ENCODE assay signal across 19 cellular contexts in genomic region chr11:27187848-27188621, GRCh38.
DNase-seq lines count a peak whose midpoint lies in the region; ATAC-seq and TF ChIP-seq lines count a peak whose summit lies in the region.
"Had no signal": no experiment of that assay in that cellular context is flagged by ENCODE, and none has a peak within 500 bp of the region (broad histone marks: within the 10 kb centered on the region; RNA-seq: fewer than 3 reads in every experiment).

No MANE protein-coding gene starts in this region.

- no peak for TF ChIP-seq EP300 in esophagus muscularis mucosa (IDR thresholded peaks at IDR 0.05)

- H3K36me3 Mint-ChIP-seq in Caco-2 (ENCODE audit: insufficient read depth, unreplicated experiment) = no peaks in the 10 kb centered on the region
- H3K36me3 Mint-ChIP-seq in nephron (ENCODE audit: low read depth) = no peaks in the 10 kb centered on the region
- H3K36me3 Mint-ChIP-seq in CD14-positive monocyte = no peaks in the 10 kb centered on the region

- no peak for ATAC-seq in Panc1
- ATAC-seq: GM12878, GM23338 had no signal

- no peaks in the 10 kb centered on the region for H3K9me3 Mint-ChIP-seq in Caco-2 (ENCODE audit: unreplicated experiment)
- H3K9me3 Mint-ChIP-seq in nephron = peaks cover 10% of the 10 kb centered on the region
- H3K9me3 Mint-ChIP-seq in CD14-positive monocyte = peaks cover 0 to 1% (median 0%) of the 10 kb centered on the region in 7 donors
- H3K9me3 Mint-ChIP-seq: GM23338 had no signal

- POLR2A ChIA-PET in Caco-2 (lab: Charles Lee) = no interaction called here
- POLR2A ChIA-PET in Panc1 (lab: Charles Lee) = no interaction called here

- in situ Hi-C loops in Panc1 (cut with HindIII; ENCODE audit: low pct_unique_long_range_greater_than_20kb, low sequenced_read_pairs) = no loop called here

- DNase-seq in Caco-2 (peak in 1 of 2 experiments; percentile 54), Panc1 (ENCODE audit: low read depth, low spot score) (no peak), esophagus muscularis mucosa (ENCODE audit: extremely low spot score) (peak; percentile 37), T1000 (lab: John Stamatoyannopoulos, UW) (no peak), CD14-positive monocyte (ENCODE audit: low spot score) (no peak), iPS-NIHi11 (ENCODE audit: low spot score) (no peak), RPMI8226 (no peak)
- DNase-seq: DMS 273 treated with DMSO at 0.1 percent for 48 hours, GDM1, MG63, NCI-H1105, NCI-H1694, NCI-H226, NCI-H526, SJCRH30 had no signal

- H3K36me3 ChIP-seq in Caco-2 (ENCODE audit: control insufficient read depth, insufficient read depth, low read length) = no peaks in the 10 kb centered on the region
- H3K36me3 ChIP-seq in Panc1 (ENCODE audit: control insufficient read depth, insufficient read depth, low read length) = no peaks in the 10 kb centered on the region
- no peaks in the 10 kb centered on the region for H3K36me3 ChIP-seq in esophagus muscularis mucosa
- H3K36me3 ChIP-seq: BLaER1 treated with 17β-estradiol and CSF1 and Interleukin-3, amounts not matched to agents 10 nM and 100 nM; MG63; SJCRH30 had no signal

- H3K27ac Mint-ChIP-seq in Caco-2 (ENCODE audit: unreplicated experiment) = peak overlapping the region; percentile 9
- H3K27ac Mint-ChIP-seq in nephron = peak overlapping the region; percentile 35 to 71 (median 45)
- H3K27ac Mint-ChIP-seq in CD14-positive monocyte = no peak overlapping the region
- H3K27ac Mint-ChIP-seq: GM23338 had no signal

- H3K27me3 ChIP-seq in Caco-2 (replicated peaks; ENCODE audit: control insufficient read depth, insufficient read depth, low read length) (no peaks in the 10 kb centered on the region), Panc1 (ENCODE audit: control insufficient read depth, insufficient read depth, low read length) (no peaks in the 10 kb centered on the region), esophagus muscularis mucosa (no peaks in the 10 kb centered on the region)
- H3K27me3 ChIP-seq: BLaER1 treated with 17β-estradiol and CSF1 and Interleukin-3, amounts not matched to agents 10 nM and 100 nM; MG63; SJCRH30 had no signal

- H3K4me1 ChIP-seq in Caco-2 (peaks cover 32% of the 10 kb centered on the region), Panc1 (ENCODE audit: control insufficient read depth, insufficient read depth, low read length) (peaks cover 4% of the 10 kb centered on the region), esophagus muscularis mucosa (no peaks in the 10 kb centered on the region)
- H3K4me1 ChIP-seq: BLaER1 treated with 17β-estradiol and CSF1 and Interleukin-3, amounts not matched to agents 10 nM and 100 nM had no signal

- WGBS in esophagus muscularis mucosa = 77% methylated on average over 5 of the region's 5 CpGs

- peaks cover 19% of the 10 kb centered on the region for H3K4me1 Mint-ChIP-seq in Caco-2 (ENCODE audit: low read depth, unreplicated experiment)
- H3K4me1 Mint-ChIP-seq in nephron = peaks cover 51% of the 10 kb centered on the region
- no peaks in the 10 kb centered on the region for H3K4me1 Mint-ChIP-seq in CD14-positive monocyte

- H3K4me3 ChIP-seq in Caco-2 (ENCODE audit: low read depth, low read length) (no peak overlapping the region), Panc1 (ENCODE audit: low read depth in 2 of 2, low read length in 2 of 2) (no peak overlapping the region), esophagus muscularis mucosa (no peak overlapping the region)
- H3K4me3 ChIP-seq: BLaER1 treated with 17β-estradiol and CSF1 and Interleukin-3, amounts not matched to agents 10 nM and 100 nM; GM12878; GM23338; MG63; SJCRH30 had no signal

- CTCF ChIA-PET in Caco-2 (lab: Charles Lee) (interaction anchor here (0.8 to 2.2 kb wide), 9 partner anchors 14 to 308 kb away, joined by 3 to 23 read pairs (median 5); partner anchors contain the start of gene LGR4), Panc1 (lab: Charles Lee) (interaction anchor here (1.3 kb wide), 1 partner anchor 108 kb away, joined by 4 read pairs; no protein-coding TSS in a partner anchor)

- no peak for TF ChIP-seq CTCF in Caco-2 (IDR thresholded peaks at IDR 0.05; ENCODE audit: insufficient read depth in 1 of 2, low read depth in 1 of 2, low read length in 1 of 2, severe bottlenecking in 1 of 2, unreplicated experiment in 1 of 2)
- no peak for TF ChIP-seq CTCF in Panc1 (IDR thresholded peaks at IDR 0.05)
- TF ChIP-seq CTCF in esophagus muscularis mucosa (IDR thresholded peaks at IDR 0.05) = no peak
- no peak for TF ChIP-seq CTCF in nephron (IDR thresholded peaks at IDR 0.05; ENCODE audit: unreplicated experiment in 3 of 3)
- no peak for TF ChIP-seq CTCF in CD14-positive monocyte (IDR thresholded peaks at IDR 0.05)

- no peaks in the 10 kb centered on the region for H3K27me3 Mint-ChIP-seq in Caco-2 (ENCODE audit: insufficient read depth, unreplicated experiment)
- peaks cover 4% of the 10 kb centered on the region for H3K27me3 Mint-ChIP-seq in nephron (ENCODE audit: low read depth)
- H3K27me3 Mint-ChIP-seq in CD14-positive monocyte (ENCODE audit: low read depth in 3 of 3) = peaks cover 8 to 12% (median 9%) of the 10 kb centered on the region in 3 donors

- BruUV-seq in Caco-2 (replicated peaks; lab: Mats Ljungman, UMichigan) (no TSS peak), Panc1 (replicated peaks; lab: Mats Ljungman, UMichigan) (no TSS peak)

- peak overlapping the region; percentile 75 for H3K27ac ChIP-seq in Panc1 (ENCODE audit: low read length)
- no peak overlapping the region for H3K27ac ChIP-seq in esophagus muscularis mucosa (replicated peaks in 1 of 4)
- H3K27ac ChIP-seq: BLaER1 treated with 17β-estradiol and CSF1 and Interleukin-3, amounts not matched to agents 10 nM and 100 nM; SJCRH30 had no signal

- TF ChIP-seq POLR2A in esophagus muscularis mucosa (IDR thresholded peaks at IDR 0.05; ENCODE audit: low read depth) = no peak

- H3K9me3 ChIP-seq in Caco-2 = no peaks in the 10 kb centered on the region
- peaks cover 6% of the 10 kb centered on the region; the same call in 1 of the 2 replicates for H3K9me3 ChIP-seq in Panc1 (ENCODE audit: control insufficient read depth, insufficient read depth, low read depth, low read length)
- no peaks in the 10 kb centered on the region for H3K9me3 ChIP-seq in esophagus muscularis mucosa
- H3K9me3 ChIP-seq: BLaER1 treated with 17β-estradiol and CSF1 and Interleukin-3, amounts not matched to agents 10 nM and 100 nM; MG63 had no signal

- H3K4me3 Mint-ChIP-seq in Caco-2 (ENCODE audit: unreplicated experiment) (peak overlapping the region; percentile 47), nephron (no peak overlapping the region), CD14-positive monocyte (no peak overlapping the region)
- H3K4me3 Mint-ChIP-seq: GM23338 had no signal

- intact Hi-C loops in Caco-2 (cut with micrococcal nuclease; ENCODE audit: unreplicated experiment) = loop anchor here (1.0 to 5.0 kb wide), 5 partner anchors 14 to 284 kb away; partner anchors contain the start of gene LGR4
- intact Hi-C loops in Panc1 (cut with micrococcal nuclease; ENCODE audit: unreplicated experiment) = loop anchor here (10.0 kb wide), 1 partner anchor 177 kb away; the partner anchor contains the start of gene CCDC34
- intact Hi-C loops in esophagus muscularis mucosa (cut with DNase I) = loop anchor here (10.0 kb wide), 1 partner anchor 177 kb away; the partner anchor contains the start of gene CCDC34
- intact Hi-C loops in CD14-positive monocyte (cut with micrococcal nuclease) = loop anchor here in 1 of 2 donors (10.0 kb wide), 1 partner anchor 297 kb away; no protein-coding TSS in a partner anchor

Comparison
In these comparisons a context has a peak if more than half of its experiments do, and no peak if none do; other contexts are left out.
1. H3K27ac Mint-ChIP-seq: peak in Caco-2 (single experiment) and nephron (3 of 3); none in CD14-positive monocyte (0 of 7).